In the genomic region with DNA sequence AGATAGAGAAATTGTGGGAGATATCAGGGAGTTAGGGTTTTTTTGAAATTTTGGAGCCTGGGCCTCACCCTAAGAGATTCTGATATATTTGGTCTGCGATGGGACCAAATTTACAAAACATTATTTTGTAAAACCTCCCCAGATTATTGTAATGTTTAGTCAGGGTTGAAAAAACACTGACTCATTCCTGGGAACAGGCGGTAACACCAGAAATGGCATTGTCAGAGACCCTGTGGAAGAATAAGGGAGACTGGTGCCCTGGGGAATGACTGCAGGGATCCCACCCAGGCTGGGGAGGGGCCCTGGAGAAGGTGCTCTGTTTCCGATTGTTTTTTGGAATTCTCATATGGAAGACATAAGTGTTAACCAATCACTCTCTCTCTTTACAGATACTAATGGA, we compare ENCODE assay signal across 38 cellular contexts. TPM values are rescaled to one million over a fixed set of nuclear protein-coding genes. Genes with fewer than 3 reads are reported as not detected.
"Had no signal": no experiment of that assay in that cellular context is flagged by ENCODE, and none has a peak within 500 bp of the region (broad histone marks: within the 10 kb centered on the region; RNA-seq: fewer than 3 reads in every experiment).

No MANE protein-coding gene starts in this region.

- H3K27ac ChIP-seq: epithelial cell of prostate, foreskin keratinocyte, gastroesophageal sphincter, heart left ventricle, left lung, neural progenitor cell, ovary, psoas muscle, sigmoid colon, stomach, thyroid gland, vagina had no signal

- ATAC-seq: esophagus mucosa; foreskin keratinocyte; gastroesophageal sphincter; heart left ventricle; left cardiac atrium; left lung; naive thymus-derived CD4-positive, alpha-beta T cell; psoas muscle; right cardiac atrium; stimulated activated effector memory CD8-positive, alpha-beta T cell treated with anti-CD3 and anti-CD28 coated beads, Interleukin-12 subunit alpha, Interleukin-12 subunit beta, amount 100 ng/mL, for 72 hours had no signal

- H3K9me3 Mint-ChIP-seq: dendritic cell treated with granulocyte-macrophage colony-stimulating factor and Interleukin-4, amounts not matched to agents 40 ng/mL and 50 ng/mL, for 4 days; endodermal cell; mesothelial cell of epicardium; naive thymus-derived CD4-positive, alpha-beta T cell; nephron; neural progenitor cell; stimulated activated effector memory CD8-positive, alpha-beta T cell treated with anti-CD3 and anti-CD28 coated beads, Interleukin-12 subunit alpha, Interleukin-12 subunit beta, amount 100 ng/mL, for 72 hours had no signal

- H3K27ac Mint-ChIP-seq: dendritic cell treated with granulocyte-macrophage colony-stimulating factor and Interleukin-4, amounts not matched to agents 40 ng/mL and 50 ng/mL, for 4 days; endodermal cell; mesothelial cell of epicardium; nephron; neural progenitor cell; stimulated activated effector memory CD8-positive, alpha-beta T cell treated with anti-CD3 and anti-CD28 coated beads, Interleukin-12 subunit alpha, Interleukin-12 subunit beta, amount 100 ng/mL, for 72 hours had no signal

- H3K4me1 ChIP-seq: foreskin keratinocyte, gastroesophageal sphincter, heart left ventricle, left lung, neural progenitor cell, psoas muscle, sigmoid colon, stomach, thyroid gland, vagina had no signal

- H3K9me3 ChIP-seq: gastroesophageal sphincter, heart left ventricle, left lung, ovary, psoas muscle, sigmoid colon, stomach, thyroid gland, vagina had no signal

- H3K27me3 Mint-ChIP-seq: dendritic cell treated with granulocyte-macrophage colony-stimulating factor and Interleukin-4, amounts not matched to agents 40 ng/mL and 50 ng/mL, for 4 days; naive thymus-derived CD4-positive, alpha-beta T cell had no signal

- H2AFZ ChIP-seq: neural progenitor cell had no signal

- H3K36me3 ChIP-seq: ovary had no signal

- H3K4me2 ChIP-seq: neural progenitor cell had no signal

- H3K9ac ChIP-seq: neural progenitor cell had no signal

- H3K27me3 ChIP-seq: foreskin keratinocyte, gastroesophageal sphincter, heart left ventricle, left lung, neural progenitor cell, ovary, sigmoid colon, stomach, thyroid gland, vagina had no signal

- H3K4me3 Mint-ChIP-seq: dendritic cell treated with granulocyte-macrophage colony-stimulating factor and Interleukin-4, amounts not matched to agents 40 ng/mL and 50 ng/mL, for 4 days; endodermal cell; mesothelial cell of epicardium; naive thymus-derived CD4-positive, alpha-beta T cell; nephron; neural progenitor cell; stimulated activated effector memory CD8-positive, alpha-beta T cell treated with anti-CD3 and anti-CD28 coated beads, Interleukin-12 subunit alpha, Interleukin-12 subunit beta, amount 100 ng/mL, for 72 hours had no signal

- H3K4me3 ChIP-seq: gastroesophageal sphincter, heart left ventricle, left lung, neural progenitor cell, ovary, psoas muscle, sigmoid colon, stomach, thyroid gland, vagina had no signal

- H3K4me1 Mint-ChIP-seq: endodermal cell; mesothelial cell of epicardium; naive thymus-derived CD4-positive, alpha-beta T cell; nephron; neural progenitor cell; stimulated activated effector memory CD8-positive, alpha-beta T cell treated with anti-CD3 and anti-CD28 coated beads, Interleukin-12 subunit alpha, Interleukin-12 subunit beta, amount 100 ng/mL, for 72 hours had no signal

- DNase-seq: effector CD8-positive, alpha-beta T cell; endodermal cell; foreskin keratinocyte; heart left ventricle; hippocampal formation; left cardiac atrium; left lung; mesenchymal stem cell; naive thymus-derived CD4-positive, alpha-beta T cell; ovary; posterior cingulate gyrus; psoas muscle; right cardiac atrium; sigmoid colon; stimulated activated CD4-positive, alpha-beta T cell treated with anti-CD3 and anti-CD28 coated beads, Interleukin-2, amount 100 ng/mL, for 24 hours; stimulated activated CD4-positive, alpha-beta T cell treated with anti-CD3 and anti-CD28 coated beads, Interleukin-4, amount 100 ng/mL, for 24 hours; stimulated activated naive CD4-positive, alpha-beta T cell treated with Interleukin-2 at 50 U/mL for 16 hours; stomach; thyroid gland; trophoblast cell had no signal

RNA-seq across cellular contexts. Expression of a gene that starts 49.2 kb away (rescaled TPM):
- total RNA-seq: endodermal cell; esophagus mucosa; fibroblast of lung; foreskin keratinocyte; gastroesophageal sphincter; heart left ventricle; kidney epithelial cell; left cardiac atrium; left lung; lung microvascular endothelial cell; mucosa of gallbladder; naive thymus-derived CD4-positive, alpha-beta T cell; psoas muscle; renal cortical epithelial cell; right cardiac atrium; sigmoid colon; skeletal muscle tissue; stomach; subcutaneous adipose tissue; temporal lobe; thyroid gland; ureter; vagina had no signal
- polyA plus RNA-seq: fibroblast of lung; foreskin keratinocyte; heart left ventricle; naive thymus-derived CD4-positive, alpha-beta T cell had no signal
